ENCODE assay signal across 8 cellular contexts in genomic region chr9:131125288-131126058, GRCh38. TPM values are rescaled to one million over a fixed set of nuclear protein-coding genes. Genes with fewer than 3 reads are reported as not detected.
DNase-seq lines count a peak whose midpoint lies in the region; ATAC-seq and TF ChIP-seq lines count a peak whose summit lies in the region.

TSS of gene NUP214 (plus strand) at chr9:131125586. CDS start at chr9:131125705, 119 bp downstream.

- H3K27ac Mint-ChIP-seq in activated T-cell treated with anti-CD3 and anti-CD28 coated beads, Interleukin-2, amount 50 U/mL, for 24 hours: peak within 1 kb of the TSS; percentile 99

- peak; percentile 93 for ATAC-seq in GM21619 (IDR thresholded peaks at IDR 0.05; ENCODE audit: unreplicated experiment)

- H3K9ac ChIP-seq in mucosa of rectum (ENCODE audit: low read depth in 1 of 2, low read length in 2 of 2): peak within 1 kb of the TSS; percentile 92 to 97

- peak within 1 kb of the TSS; percentile 93 for H3K4me2 ChIP-seq in PC-9

- peak within 1 kb of the TSS; percentile 76 for H3K27ac ChIP-seq in PC-9
- H3K27ac ChIP-seq in mucosa of rectum (ENCODE audit: low read depth in 2 of 2, low read length in 2 of 2): peak within 1 kb of the TSS; percentile 87 to 90

- no peaks in the 10 kb centered on the region for H3K27me3 Mint-ChIP-seq in activated T-cell treated with anti-CD3 and anti-CD28 coated beads, Interleukin-2, amount 50 U/mL, for 24 hours

- H4K20me1 ChIP-seq in PC-9 (ENCODE audit: insufficient read depth): no peaks in the 10 kb centered on the region

- H3K4me1 Mint-ChIP-seq in activated T-cell treated with anti-CD3 and anti-CD28 coated beads, Interleukin-2, amount 50 U/mL, for 24 hours (ENCODE audit: low read depth): peaks cover 38% of the 10 kb centered on the region

- H3K4me1 ChIP-seq in PC-9 (replicated peaks; ENCODE audit: insufficient read depth) (peaks cover 10% of the 10 kb centered on the region), mucosa of rectum (ENCODE audit: control insufficient read depth in 2 of 2, insufficient read depth in 2 of 2, low read length in 2 of 2) (peaks cover 11 to 13% of the 10 kb centered on the region in 2 donors)

- no peaks in the 10 kb centered on the region for H3K27me3 ChIP-seq in PC-9 (ENCODE audit: insufficient read depth, low read depth)
- no peaks in the 10 kb centered on the region for H3K27me3 ChIP-seq in mucosa of rectum (ENCODE audit: control insufficient read depth in 2 of 2, insufficient read depth in 2 of 2, low read length in 2 of 2)

- H3F3A ChIP-seq in PC-9 (ENCODE audit: insufficient read depth, low read depth): peaks cover 21% of the 10 kb centered on the region; the same call in 1 of the 2 replicates

- no TSS peak for BruUV-seq in PC-9 (replicated peaks; lab: Mats Ljungman, UMichigan)

- peaks cover 25% of the 10 kb centered on the region for H3K79me2 ChIP-seq in PC-9 (ENCODE audit: low read depth)

- peak; percentile 97 for DNase-seq in DMS153 (lab: John Stamatoyannopoulos, UW)
- DNase-seq in Jurkat, Clone E6-1 (ENCODE audit: low read depth, low spot score): peak; percentile 95
- DNase-seq in PC-9: peak; percentile 92 to 98
- DNase-seq in activated T-cell treated with anti-CD3 and anti-CD28 coated beads, Interleukin-2, amount 50 U/mL, for 24 hours: peak; percentile 100
- DNase-seq in erythroblast (lab: John Stamatoyannopoulos, UW): peak; percentile 99 to 100
- DNase-seq in stimulated activated CD8-positive, alpha-beta memory T cell treated with anti-CD3 and anti-CD28 coated beads, Interleukin-4, amount 100 ng/mL, for 48 hours: peak; percentile 100

- H3K36me3 Mint-ChIP-seq in activated T-cell treated with anti-CD3 and anti-CD28 coated beads, Interleukin-2, amount 50 U/mL, for 24 hours (ENCODE audit: low read depth): peaks cover 53% of the 10 kb centered on the region

- TF ChIP-seq POLR2A in erythroblast (IDR thresholded peaks at IDR 0.05; ENCODE audit: low read length): peak; percentile 98

- H3K4me3 Mint-ChIP-seq in activated T-cell treated with anti-CD3 and anti-CD28 coated beads, Interleukin-2, amount 50 U/mL, for 24 hours: peak within 1 kb of the TSS; percentile 99

- H3K9me2 ChIP-seq in PC-9 (ENCODE audit: insufficient read depth): no peaks in the 10 kb centered on the region

- H2AFZ ChIP-seq in PC-9: peak within 1 kb of the TSS; percentile 87

- peak within 1 kb of the TSS; percentile 83 for H3K4me3 ChIP-seq in Jurkat, Clone E6-1 (ENCODE audit: low read length)
- peak within 1 kb of the TSS; percentile 91 for H3K4me3 ChIP-seq in PC-9
- peak within 1 kb of the TSS; percentile 94 to 97 for H3K4me3 ChIP-seq in mucosa of rectum (ENCODE audit: low read length in 2 of 2)

- intact Hi-C loops in PC-9 (cut with micrococcal nuclease; ENCODE audit: unreplicated experiment): loop anchor here (1.0 kb wide), 1 partner anchor 67 kb away; no protein-coding TSS in a partner anchor

- H3K9me3 ChIP-seq in PC-9 (ENCODE audit: insufficient read depth, low read depth): no peaks in the 10 kb centered on the region
- H3K9me3 ChIP-seq in mucosa of rectum (ENCODE audit: control insufficient read depth in 2 of 2, low read length in 2 of 2): no peaks in the 10 kb centered on the region

- TF ChIP-seq CTCF in PC-9 (conservative IDR thresholded peaks at IDR 0.05): no peak

- no peaks in the 10 kb centered on the region for H3K9me3 Mint-ChIP-seq in activated T-cell treated with anti-CD3 and anti-CD28 coated beads, Interleukin-2, amount 50 U/mL, for 24 hours

- POLR2A ChIA-PET in PC-9 (lab: Charles Lee; ENCODE audit: unreplicated experiment): interaction anchor here (0.5 to 1.0 kb wide), 5 partner anchors 14 to 440 kb away, joined by 5 to 22 read pairs (median 7); partner anchors contain the start of gene AIF1L

- CTCF ChIA-PET in PC-9 (lab: Charles Lee): interaction anchor here (0.6 to 1.0 kb wide), 5 partner anchors 20 to 71 kb away, joined by 3 to 17 read pairs (median 5); no protein-coding TSS in a partner anchor

- H3K36me3 ChIP-seq in PC-9 (ENCODE audit: low read depth) (peaks cover 28% of the 10 kb centered on the region), mucosa of rectum (ENCODE audit: control insufficient read depth in 2 of 2, insufficient read depth in 2 of 2, low read length in 2 of 2) (peaks cover 26 to 30% of the 10 kb centered on the region in 2 donors)

RNA-seq across cellular contexts. Expression of gene NUP214, which starts in this region (rescaled TPM):
- polyA plus RNA-seq in Jurkat, Clone E6-1 (2012; ENCODE audit: insufficient read depth, insufficient read length): 35.0 TPM
- 49.6 and 59.0 TPM in 2 replicates for total RNA-seq in PC-9 (2021)

Comparison
In these comparisons a context has a peak if more than half of its experiments do, and no peak if none do; other contexts are left out.
1. Peak in every context shown above with its lines: DNase-seq, ATAC-seq, H3K4me3 ChIP-seq and H3K27ac ChIP-seq.